ENCODE assay signal across 13 cellular contexts in the genomic region with DNA sequence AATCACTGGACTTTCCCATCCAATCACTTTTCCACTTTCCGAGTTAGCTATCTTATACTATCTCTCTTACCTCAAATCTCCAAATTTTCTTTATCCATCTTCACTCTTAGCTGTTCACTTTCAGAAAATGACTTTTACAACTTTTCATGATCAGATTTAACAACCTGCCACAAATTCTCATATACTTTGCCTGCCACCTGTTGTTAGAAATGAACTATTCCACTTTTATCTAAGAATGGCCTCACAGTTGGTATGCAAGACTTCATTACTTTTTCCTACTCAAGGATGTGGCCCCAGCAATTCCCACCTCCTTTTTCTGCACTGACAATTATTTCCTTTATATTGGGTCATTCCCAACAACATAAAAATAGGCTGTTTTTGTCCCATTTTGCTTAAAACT.
"Had no signal": no experiment of that assay in that cellular context is flagged by ENCODE, and none has a peak within 500 bp of the region (broad histone marks: within the 10 kb centered on the region; RNA-seq: fewer than 3 reads in every experiment).

No MANE protein-coding gene starts in this region.

- FAIRE-seq: urothelium cell line had no signal

- H3K4me1 ChIP-seq: right atrium auricular region, thyroid gland had no signal

- ATAC-seq: activated CD8-positive, alpha-beta T cell treated with anti-CD3 and anti-CD28 coated beads, Interleukin-2, amount 10 ng/mL, durations not matched to agents 7 days and 5 days; effector memory CD8-positive, alpha-beta T cell; esophagus mucosa; naive thymus-derived CD4-positive, alpha-beta T cell; stimulated activated effector memory CD8-positive, alpha-beta T cell treated with anti-CD3 and anti-CD28 coated beads, Interleukin-12 subunit alpha, Interleukin-12 subunit beta, amount 100 ng/mL, for 72 hours had no signal

- H3K36me3 ChIP-seq: right atrium auricular region, thyroid gland had no signal

- H3K9me3 ChIP-seq: right atrium auricular region, thyroid gland had no signal

- H3K27ac ChIP-seq: right atrium auricular region, skin epidermis, thyroid gland had no signal

- DNase-seq: activated CD4-positive, alpha-beta T cell treated with anti-CD3 and anti-CD28 coated beads for 48 hours; activated CD8-positive, alpha-beta memory T cell treated with anti-CD3 and anti-CD28 coated beads, Interleukin-2, amount 50 U/mL, for 48 hours; activated CD8-positive, alpha-beta T cell treated with anti-CD3 and anti-CD28 coated beads, Interleukin-2, amount 10 ng/mL, durations not matched to agents 7 days and 5 days; activated naive CD4-positive, alpha-beta T cell treated with anti-CD3 and anti-CD28 coated beads for 36 hours; effector memory CD8-positive, alpha-beta T cell; glutamatergic neuron; naive thymus-derived CD4-positive, alpha-beta T cell; thyroid gland had no signal

- H3K4me3 ChIP-seq: right atrium auricular region, skin epidermis, thyroid gland had no signal

- H3K27me3 ChIP-seq: right atrium auricular region, thyroid gland had no signal
